8 cellular contexts compared by ENCODE assay signal in genomic region chr1:65066766-65067490, GRCh38.
A peak's percentile ranks its signal among the peaks of the same experiment; 100 is the strongest.
DNase-seq lines count a peak whose midpoint lies in the region; TF ChIP-seq lines count a peak whose summit lies in the region.

No MANE protein-coding gene starts in this region.

- DNase-seq in CD1c-positive myeloid dendritic cell (ENCODE audit: extremely low spot score) = peak; percentile 79
- DNase-seq in GM20000 (ENCODE audit: low spot score) = peak; percentile 79
- peak; percentile 72 for DNase-seq in KBM-7
- peak; percentile 59 to 83 (median 70) for DNase-seq in T-helper 2 cell
- peak in 54 of 56 donors; percentile 30 to 93 (median 76) for DNase-seq in amygdala (lab: John Stamatoyannopoulos, UW)
- DNase-seq in right atrium auricular region (ENCODE audit: low spot score) = peak; percentile 98
- peak; percentile 97 for DNase-seq in prostate gland (ENCODE audit: low spot score)
- peak; percentile 92 for DNase-seq in ureter (ENCODE audit: low spot score)

- peak overlapping the region; percentile 74 to 81 for H3K4me3 ChIP-seq in right atrium auricular region
- peak overlapping the region; percentile 86 to 96 for H3K4me3 ChIP-seq in prostate gland

- TF ChIP-seq POLR2A in prostate gland (IDR thresholded peaks at IDR 0.05) = peak; percentile 91

- intact Hi-C loops in prostate gland (cut with DNase I) = loop anchor here (5.0 to 10.0 kb wide), 5 partner anchors 65 to 358 kb away; partner anchors contain the start of genes AK4, LEPR, LEPROT and RAVER2

- H3K9me3 ChIP-seq in right atrium auricular region (no peaks in the 10 kb centered on the region), prostate gland (no peaks in the 10 kb centered on the region)

- H3K4me1 ChIP-seq in right atrium auricular region (peaks cover 0 to 44% of the 10 kb centered on the region in 2 donors), prostate gland (replicated peaks) (peaks cover 10% of the 10 kb centered on the region)

- H3K27me3 ChIP-seq in right atrium auricular region (no peaks in the 10 kb centered on the region), prostate gland (replicated peaks; ENCODE audit: insufficient read depth) (no peaks in the 10 kb centered on the region)

- in situ Hi-C loops in KBM-7 (cut with MboI; ENCODE audit: low pct_unique_long_range_greater_than_20kb, low sequenced_read_pairs) = loop anchor here (25.0 kb wide), 1 partner anchor 145 kb away; no protein-coding TSS in a partner anchor

- WGBS in prostate gland = under 1% methylated on average over 65 of the region's 101 CpGs

- TF ChIP-seq CTCF in GM20000 (IDR thresholded peaks at IDR 0.05; ENCODE audit: extremely low read depth, missing control alignments) = no peak
- TF ChIP-seq CTCF in right atrium auricular region (IDR thresholded peaks at IDR 0.05) = no peak
- peak in 2 of 4 experiments; percentile 5 to 25 for TF ChIP-seq CTCF in prostate gland (IDR thresholded peaks at IDR 0.05)

- H3K36me3 ChIP-seq in right atrium auricular region = no peaks in the 10 kb centered on the region
- no peaks in the 10 kb centered on the region for H3K36me3 ChIP-seq in prostate gland

- H3K27ac ChIP-seq in right atrium auricular region = peak overlapping the region; percentile 98 to 100
- H3K27ac ChIP-seq in prostate gland = peak overlapping the region; percentile 98 to 100

Comparison
In these comparisons a context has a peak if more than half of its experiments do, and no peak if none do; other contexts are left out.
1. Peak in every context shown above with its lines: DNase-seq, H3K4me3 ChIP-seq and H3K27ac ChIP-seq.